1 cellular context compared by ENCODE assay signal in the genomic region with DNA sequence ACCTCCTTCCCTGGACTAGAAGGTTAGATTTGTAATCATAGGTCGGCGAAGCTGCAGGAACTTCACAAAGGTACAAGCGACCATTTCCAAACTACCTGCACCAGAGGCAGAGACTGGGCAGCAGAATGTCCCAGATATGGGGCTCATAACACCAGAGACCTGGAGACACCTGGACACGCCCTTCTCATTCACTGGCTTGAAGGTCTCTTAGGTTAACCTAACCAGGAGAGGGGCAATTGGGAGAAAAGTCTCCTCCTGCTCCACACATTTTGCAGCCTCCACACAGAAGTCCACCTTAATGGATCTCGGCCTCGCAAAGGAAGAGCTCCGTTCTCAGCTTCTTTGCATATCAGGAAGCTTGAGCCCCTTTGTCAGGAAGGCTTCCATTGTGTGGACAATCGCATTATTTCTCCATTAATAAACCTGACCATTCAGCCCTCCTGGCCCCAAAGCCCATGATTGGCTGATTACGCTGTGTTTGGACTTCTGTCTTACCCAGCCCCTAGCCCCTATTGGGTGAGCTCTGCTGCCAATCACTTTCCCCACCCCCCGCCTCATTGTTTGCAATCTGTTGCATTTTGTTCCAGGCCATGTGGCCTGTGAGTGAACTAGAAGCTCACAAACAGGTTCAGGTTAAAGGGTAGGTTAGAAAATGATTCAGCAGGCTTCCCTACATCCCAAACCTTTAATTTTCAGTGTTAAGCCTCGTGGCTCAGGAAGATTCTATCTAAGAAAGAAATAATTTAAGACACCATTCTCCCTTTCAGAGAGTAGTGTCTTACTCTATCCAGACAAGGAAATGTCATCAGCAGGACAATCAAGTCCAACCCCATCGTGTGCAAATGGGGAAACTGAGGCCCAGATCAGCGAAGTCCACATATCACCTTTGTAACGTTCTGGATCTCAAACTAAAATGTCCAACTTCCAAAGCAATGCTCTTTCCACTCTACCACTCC.
TF ChIP-seq lines count a peak whose summit lies in the region.

No MANE protein-coding gene starts in this region.

TF ChIP-seq in HEK293, 187 proteins besides CTCF, POLR2A, EP300 and RAD21 (continued from another document):
- 0 out of 2 replicates have a peak, but pooled peaks have one; percentile 20 for TF ChIP-seq PATZ1 (tag by site-specific recombination; IDR thresholded peaks at IDR 0.05)
- TF ChIP-seq ZNF555 (tag by site-specific recombination; conservative IDR thresholded peaks at IDR 0.05), result no peak
- TF ChIP-seq, protein P1, sequence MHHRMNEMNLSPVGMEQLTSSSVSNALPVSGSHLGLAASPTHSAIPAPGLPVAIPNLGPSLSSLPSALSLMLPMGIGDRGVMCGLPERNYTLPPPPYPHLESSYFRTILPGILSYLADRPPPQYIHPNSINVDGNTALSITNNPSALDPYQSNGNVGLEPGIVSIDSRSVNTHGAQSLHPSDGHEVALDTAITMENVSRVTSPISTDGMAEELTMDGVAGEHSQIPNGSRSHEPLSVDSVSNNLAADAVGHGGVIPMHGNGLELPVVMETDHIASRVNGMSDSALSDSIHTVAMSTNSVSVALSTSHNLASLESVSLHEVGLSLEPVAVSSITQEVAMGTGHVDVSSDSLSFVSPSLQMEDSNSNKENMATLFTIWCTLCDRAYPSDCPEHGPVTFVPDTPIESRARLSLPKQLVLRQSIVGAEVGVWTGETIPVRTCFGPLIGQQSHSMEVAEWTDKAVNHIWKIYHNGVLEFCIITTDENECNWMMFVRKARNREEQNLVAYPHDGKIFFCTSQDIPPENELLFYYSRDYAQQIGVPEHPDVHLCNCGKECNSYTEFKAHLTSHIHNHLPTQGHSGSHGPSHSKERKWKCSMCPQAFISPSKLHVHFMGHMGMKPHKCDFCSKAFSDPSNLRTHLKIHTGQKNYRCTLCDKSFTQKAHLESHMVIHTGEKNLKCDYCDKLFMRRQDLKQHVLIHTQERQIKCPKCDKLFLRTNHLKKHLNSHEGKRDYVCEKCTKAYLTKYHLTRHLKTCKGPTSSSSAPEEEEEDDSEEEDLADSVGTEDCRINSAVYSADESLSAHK (tag by site-specific recombination; IDR thresholded peaks at IDR 0.05), result peak; percentile 42; the same call in 1 of the 2 replicates
TF ChIP-seq in HEK293: peak in this region for 8.
